ENCODE assay signal across 13 cellular contexts in genomic region chr6:158500016-158500735, GRCh38. TPM values are rescaled to one million over a fixed set of nuclear protein-coding genes. Genes with fewer than 3 reads are reported as not detected.
DNase-seq lines count a peak whose midpoint lies in the region; ATAC-seq and TF ChIP-seq lines count a peak whose summit lies in the region.
"Had no signal": no experiment of that assay in that cellular context is flagged by ENCODE, and none has a peak within 500 bp of the region (broad histone marks: within the 10 kb centered on the region; RNA-seq: fewer than 3 reads in every experiment).

No MANE protein-coding gene starts in this region.

- WGBS in heart left ventricle, 4 donors: 91 to 94% (median 93%) methylated on average over 8 of the region's 8 CpGs

- H4K20me1 ChIP-seq in fibroblast of lung (ENCODE audit: control insufficient read depth, extremely low read depth, insufficient read depth, low read length): no peaks in the 10 kb centered on the region

- no peaks in the 10 kb centered on the region for H3K27me3 ChIP-seq in fibroblast of lung (ENCODE audit: control insufficient read depth, insufficient read depth, low read length)
- H3K27me3 ChIP-seq in colonic mucosa: no peaks in the 10 kb centered on the region
- no peaks in the 10 kb centered on the region for H3K27me3 ChIP-seq in heart left ventricle

- TF ChIP-seq CTCF in fibroblast of lung (conservative IDR thresholded peaks at IDR 0.05 in 1 of 2, IDR thresholded peaks at IDR 0.05 in 1 of 2; ENCODE audit: low read depth in 1 of 2, low read length in 2 of 2) (no peak), colonic mucosa (IDR thresholded peaks at IDR 0.05) (no peak), heart left ventricle (IDR thresholded peaks at IDR 0.05) (no peak)

- no peak overlapping the region for H3K9ac ChIP-seq in fibroblast of lung (ENCODE audit: insufficient read depth, low read length)
- no peak overlapping the region for H3K9ac ChIP-seq in colonic mucosa (ENCODE audit: low read depth in 2 of 2, low read length in 2 of 2)

- H3K79me2 ChIP-seq in fibroblast of lung (ENCODE audit: control insufficient read depth, insufficient read depth, low read length): no peaks in the 10 kb centered on the region

- peaks cover 2% of the 10 kb centered on the region for H3K36me3 ChIP-seq in fibroblast of lung (ENCODE audit: control insufficient read depth, insufficient read depth, low read length)
- no peaks in the 10 kb centered on the region for H3K36me3 ChIP-seq in colonic mucosa
- peaks cover 0 to 59% (median 54%) of the 10 kb centered on the region in 9 donors for H3K36me3 ChIP-seq in heart left ventricle

- TF ChIP-seq POLR2A in heart left ventricle (IDR thresholded peaks at IDR 0.05): no peak

- POLR2A ChIA-PET in HEK293T (lab: Yijun Ruan, JAX): no interaction called here

- intact Hi-C loops in colonic mucosa (cut with DNase I) (no loop called here), heart left ventricle (cut with DNase I) (no loop called here)

- peaks cover 3% of the 10 kb centered on the region for H3K4me1 ChIP-seq in fibroblast of lung (ENCODE audit: control insufficient read depth, extremely low read depth, insufficient read depth, low read length)
- no peaks in the 10 kb centered on the region for H3K4me1 ChIP-seq in colonic mucosa
- H3K4me1 ChIP-seq in heart left ventricle: no peaks in the 10 kb centered on the region

- CTCF ChIA-PET in HEK293T (lab: Yijun Ruan, JAX): interaction anchor here (0.6 to 1.1 kb wide), 2 partner anchors 10 to 269 kb away, joined by 3 to 6 read pairs; no protein-coding TSS in a partner anchor

- H3K9me3 ChIP-seq in fibroblast of lung (ENCODE audit: control insufficient read depth, insufficient read depth, low read depth, low read length) (no peaks in the 10 kb centered on the region), colonic mucosa (no peaks in the 10 kb centered on the region), heart left ventricle (no peaks in the 10 kb centered on the region)
- H3K9me3 ChIP-seq: thoracic aorta had no signal

- ATAC-seq in heart left ventricle: no peak

- H3K4me3 ChIP-seq in fibroblast of lung (replicated peaks in 1 of 4; ENCODE audit: control extremely low read depth in 1 of 4, insufficient read depth in 1 of 4, low read depth in 3 of 4, low read length in 4 of 4) (no peak overlapping the region), colonic mucosa (no peak overlapping the region), heart left ventricle (no peak overlapping the region)
- H3K4me3 ChIP-seq: thoracic aorta had no signal

- no peak overlapping the region for H3K4me2 ChIP-seq in fibroblast of lung (ENCODE audit: extremely low read depth, insufficient read depth, low read length)

- H2AFZ ChIP-seq in fibroblast of lung (ENCODE audit: low read length): no peak overlapping the region

- H3K27ac ChIP-seq in fibroblast of lung (ENCODE audit: insufficient read depth, low read length): no peak overlapping the region
- no peak overlapping the region for H3K27ac ChIP-seq in colonic mucosa
- H3K27ac ChIP-seq in heart left ventricle: no peak overlapping the region
- H3K27ac ChIP-seq: thoracic aorta had no signal

- DNase-seq in activated CD8-positive, alpha-beta memory T cell treated with anti-CD3 and anti-CD28 coated beads, Interleukin-2, amount 50 U/mL, for 48 hours: peak; percentile 30
- no peak for DNase-seq in activated CD8-positive, alpha-beta memory T cell treated with anti-CD3 and anti-CD28 coated beads for 24 hours
- DNase-seq in RPMI7951 (ENCODE audit: low read depth): peak; percentile 60
- peak; percentile 25 to 49 for DNase-seq in fibroblast of lung (ENCODE audit: low read depth in 2 of 2)
- DNase-seq in colonic mucosa: no peak
- DNase-seq in heart left ventricle: no peak
- no peak for DNase-seq in ecto neural progenitor cell (ENCODE audit: low spot score)
- no peak for DNase-seq in HEK293T (ENCODE audit: extremely low spot score)
- DNase-seq: activated CD4-positive, alpha-beta memory T cell treated with anti-CD3 and anti-CD28 coated beads for 36 hours; activated naive CD4-positive, alpha-beta T cell treated with anti-CD3 and anti-CD28 coated beads, Interleukin-2, amount 10 ng/mL, durations not matched to agents 7 days and 5 days; GDM1; retina had no signal

TF ChIP-seq in HEK293T, 16 proteins besides CTCF, POLR2A, EP300 and RAD21:
- TF ChIP-seq SUZ12 (IDR thresholded peaks at IDR 0.05) (no peak), BHLHE40 (IDR thresholded peaks at IDR 0.05; ENCODE audit: borderline replicate concordance) (no peak), SP1 (IDR thresholded peaks at IDR 0.05) (no peak), NFRKB (IDR thresholded peaks at IDR 0.05) (no peak), HDGF (IDR thresholded peaks at IDR 0.05; ENCODE audit: borderline replicate concordance) (no peak), FOXM1 (IDR thresholded peaks at IDR 0.05; ENCODE audit: borderline replicate concordance) (no peak), TARDBP (IDR thresholded peaks at IDR 0.05) (no peak), ZNF384 (IDR thresholded peaks at IDR 0.05) (no peak), ELF4 (IDR thresholded peaks at IDR 0.05) (no peak)

RNA-seq across cellular contexts. Expression of gene TMEM181, which starts 59.7 kb away (rescaled TPM):
- 32.6 and 37.6 TPM in 2 replicates for total RNA-seq in RPMI7951 (2014; rRNA removed; shearing (Covaris generic))
- total RNA-seq in fibroblast of lung (36.0 and 37.2 TPM in 2 replicates), colonic mucosa (10 to 100 TPM; 33.2 to 57.4 TPM), heart left ventricle (10 to 100 TPM in 5 of 9 donors, 1 to 10 TPM in 4; 7.1 to 14.3 (median 10.1) TPM)
- polyA plus RNA-seq in fibroblast of lung (27.4 and 35.6 TPM in 2 replicates), heart left ventricle (10 to 100 TPM in 1 of 2 donors, 1 to 10 TPM in 1; 4.3 to 11.4 TPM)
- polyA plus RNA-seq in fibroblast of lung (2012): 17.8 and 23.1 TPM in 2 replicates
- 13.2 and 18.2 TPM in 2 replicates for polyA minus RNA-seq in fibroblast of lung (ENCODE audit: low replicate concordance)

Comparison
In these comparisons a context has a peak if more than half of its experiments do, and no peak if none do; other contexts are left out.
1. DNase-seq: peak in activated CD8-positive, alpha-beta memory T cell treated with anti-CD3 and anti-CD28 coated beads, Interleukin-2, amount 50 U/mL, for 48 hours (single experiment), RPMI7951 (single experiment) and fibroblast of lung (2 of 2); none in activated CD8-positive, alpha-beta memory T cell treated with anti-CD3 and anti-CD28 coated beads for 24 hours (single experiment), colonic mucosa (single experiment), heart left ventricle (0 of 5), ecto neural progenitor cell (single experiment) and HEK293T (single experiment).